Comparison of ENCODE assay signal across 21 cellular contexts in genomic region chr5:2184024-2184362, GRCh38.
"Had no signal": no experiment of that assay in that cellular context is flagged by ENCODE, and none has a peak within 500 bp of the region (broad histone marks: within the 10 kb centered on the region; RNA-seq: fewer than 3 reads in every experiment).

No MANE protein-coding gene starts in this region.

- H3K9me3 Mint-ChIP-seq: activated CD4-positive, alpha-beta T cell treated with anti-CD3 and anti-CD28 coated beads, Interleukin-2, amount 10 ng/mL, durations not matched to agents 7 days and 5 days; activated naive CD4-positive, alpha-beta T cell treated with anti-CD3 and anti-CD28 coated beads for 36 hours; activated naive CD8-positive, alpha-beta T cell treated with anti-CD3 and anti-CD28 coated beads, Interleukin-2, amount 50 U/mL, for 24 hours; activated T-cell treated with anti-CD3 and anti-CD28 coated beads, Interleukin-2, amount 50 U/mL, for 4 hours; T-helper 1 cell treated with Interleukin-12 subunit alpha and Interleukin-12 subunit beta and Interleukin-4 antibody, amounts not matched to agents 30 μg/mL and 1 μg/mL, for 36 hours had no signal

- H3K27me3 Mint-ChIP-seq: activated CD4-positive, alpha-beta T cell treated with anti-CD3 and anti-CD28 coated beads, Interleukin-2, amount 10 ng/mL, durations not matched to agents 7 days and 5 days had no signal

- H3K4me1 Mint-ChIP-seq: activated CD4-positive, alpha-beta T cell treated with anti-CD3 and anti-CD28 coated beads, Interleukin-2, amount 10 ng/mL, durations not matched to agents 7 days and 5 days; activated naive CD8-positive, alpha-beta T cell treated with anti-CD3 and anti-CD28 coated beads, Interleukin-2, amount 50 U/mL, for 24 hours had no signal

- H3K27ac Mint-ChIP-seq: activated CD4-positive, alpha-beta T cell treated with anti-CD3 and anti-CD28 coated beads, Interleukin-2, amount 10 ng/mL, durations not matched to agents 7 days and 5 days; activated CD8-positive, alpha-beta T cell treated with anti-CD3 and anti-CD28 coated beads, Interleukin-2, amount 10 ng/mL, durations not matched to agents 7 days and 5 days; activated naive CD4-positive, alpha-beta T cell treated with anti-CD3 and anti-CD28 coated beads for 36 hours; activated naive CD8-positive, alpha-beta T cell treated with anti-CD3 and anti-CD28 coated beads, Interleukin-2, amount 50 U/mL, for 24 hours; T-helper 1 cell treated with Interleukin-12 subunit alpha and Interleukin-12 subunit beta and Interleukin-4 antibody, amounts not matched to agents 30 μg/mL and 1 μg/mL, for 36 hours had no signal

- H3K4me3 ChIP-seq: colonic mucosa, ovary, tibial artery, uterus had no signal

- H3K27ac ChIP-seq: colonic mucosa, ovary, tibial artery had no signal

- H3K4me3 Mint-ChIP-seq: activated CD4-positive, alpha-beta T cell treated with anti-CD3 and anti-CD28 coated beads, Interleukin-2, amount 10 ng/mL, durations not matched to agents 7 days and 5 days; activated CD8-positive, alpha-beta T cell treated with anti-CD3 and anti-CD28 coated beads, Interleukin-2, amount 10 ng/mL, durations not matched to agents 7 days and 5 days; activated naive CD4-positive, alpha-beta T cell treated with anti-CD3 and anti-CD28 coated beads for 36 hours; activated naive CD8-positive, alpha-beta T cell treated with anti-CD3 and anti-CD28 coated beads, Interleukin-2, amount 50 U/mL, for 24 hours; activated T-cell treated with anti-CD3 and anti-CD28 coated beads, Interleukin-2, amount 50 U/mL, for 4 hours; brain; T-helper 1 cell treated with Interleukin-12 subunit alpha and Interleukin-12 subunit beta and Interleukin-4 antibody, amounts not matched to agents 30 μg/mL and 1 μg/mL, for 36 hours had no signal

- H3K27me3 ChIP-seq: colonic mucosa, ovary, uterus had no signal

- H3K36me3 Mint-ChIP-seq: brain had no signal

- H3K4me1 ChIP-seq: colonic mucosa, tibial artery, uterus had no signal

- ATAC-seq: activated CD8-positive, alpha-beta T cell treated with anti-CD3 and anti-CD28 coated beads, Interleukin-2, amount 10 ng/mL, durations not matched to agents 7 days and 5 days; activated naive CD8-positive, alpha-beta T cell treated with anti-CD3 and anti-CD28 coated beads, Interleukin-2, amount 50 U/mL, for 24 hours; activated T-cell treated with anti-CD3 and anti-CD28 coated beads, Interleukin-2, amount 50 U/mL, for 4 hours had no signal

- H3K9me3 ChIP-seq: colonic mucosa, ovary, tibial artery, uterus had no signal

- DNase-seq: activated CD4-positive, alpha-beta T cell treated with anti-CD3 and anti-CD28 coated beads, Interleukin-2, amount 10 ng/mL, durations not matched to agents 7 days and 5 days; activated CD8-positive, alpha-beta T cell treated with anti-CD3 and anti-CD28 coated beads, Interleukin-2, amount 10 ng/mL, durations not matched to agents 7 days and 5 days; activated naive CD4-positive, alpha-beta T cell treated with anti-CD3 and anti-CD28 coated beads for 36 hours; activated naive CD8-positive, alpha-beta T cell treated with anti-CD3 and anti-CD28 coated beads, Interleukin-2, amount 50 U/mL, for 24 hours; activated T-cell treated with anti-CD3 and anti-CD28 coated beads, Interleukin-2, amount 50 U/mL, for 4 hours; anterior cingulate cortex; central memory CD4-positive, alpha-beta T cell; colonic mucosa; erythroblast; foreskin melanocyte; mammary epithelial cell; midbrain; ovary; stimulated activated CD4-positive, alpha-beta T cell treated with anti-CD3 and anti-CD28 coated beads, Interleukin-12 subunit alpha, Interleukin-12 subunit beta, amount 100 ng/mL, for 4 hours; stimulated activated CD4-positive, alpha-beta T cell treated with anti-CD3 and anti-CD28 coated beads, Interleukin-1b, Interleukin-23, amount 100 ng/mL, for 48 hours; stimulated activated naive CD4-positive, alpha-beta T cell treated with Interleukin-2 at 50 U/mL for 16 hours; substantia nigra; uterus had no signal

- H3K36me3 ChIP-seq: colonic mucosa, ovary, tibial artery, uterus had no signal
